Comparison of ENCODE assay signal across 1 cellular context in the genomic region with DNA sequence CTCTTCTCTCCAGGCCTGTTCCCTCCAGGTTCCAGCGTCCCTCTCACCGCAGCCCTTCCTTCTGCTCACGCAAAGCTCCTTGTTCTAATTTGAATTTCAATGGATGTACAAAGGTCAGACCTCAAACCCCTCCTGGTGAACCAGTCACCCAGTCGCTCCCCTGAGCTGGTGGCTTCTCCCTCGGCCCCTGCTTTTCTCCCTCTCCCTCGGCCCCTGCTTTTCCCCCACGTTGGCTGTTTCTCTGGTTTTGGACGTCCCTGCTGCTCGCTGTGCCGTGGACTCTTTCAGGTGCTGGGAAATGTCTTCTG.
TF ChIP-seq lines count a peak whose summit lies in the region.

No MANE protein-coding gene starts in this region.

TF ChIP-seq in H1, 55 proteins besides CTCF, POLR2A, EP300 and RAD21:
- TF ChIP-seq EZH2 (IDR thresholded peaks at IDR 0.05; ENCODE audit: low read depth, low read length, severe bottlenecking) (no peak), SUZ12 (IDR thresholded peaks at IDR 0.05; ENCODE audit: low read length) (no peak), KDM1A (IDR thresholded peaks at IDR 0.05; ENCODE audit: borderline replicate concordance, low read length) (no peak), JUND (IDR thresholded peaks at IDR 0.05; ENCODE audit: low read length) (no peak), KDM4A (IDR thresholded peaks at IDR 0.05; ENCODE audit: low read depth, low read length, severe bottlenecking) (no peak), SRF (IDR thresholded peaks at IDR 0.05; ENCODE audit: low read depth, low read length) (no peak), EGR1 (IDR thresholded peaks at IDR 0.05; ENCODE audit: borderline replicate concordance, low read depth, low read length) (no peak), RNF2 (IDR thresholded peaks at IDR 0.05; ENCODE audit: borderline replicate concordance, low read depth, low read length, missing control alignments, poor library complexity, severe bottlenecking) (no peak), SIRT6 (IDR thresholded peaks at IDR 0.05; ENCODE audit: low read length) (no peak), TAF1 (IDR thresholded peaks at IDR 0.05; ENCODE audit: low read depth, low read length) (0 out of 2 replicates have a peak, but pooled peaks have one; percentile 29), ZNF274 (IDR thresholded peaks at IDR 0.05; ENCODE audit: borderline replicate concordance, extremely low read depth, low read length) (no peak), GABPA (IDR thresholded peaks at IDR 0.05; ENCODE audit: borderline replicate concordance, insufficient read depth, low read length) (peak; percentile 65; the same call in 1 of the 2 replicates), NANOG (IDR thresholded peaks at IDR 0.05; ENCODE audit: insufficient read depth, low read depth, low read length, poor library complexity, severe bottlenecking) (no peak), BRCA1 (IDR thresholded peaks at IDR 0.05; ENCODE audit: low read depth, low read length) (no peak)
- TF ChIP-seq, protein P1, sequence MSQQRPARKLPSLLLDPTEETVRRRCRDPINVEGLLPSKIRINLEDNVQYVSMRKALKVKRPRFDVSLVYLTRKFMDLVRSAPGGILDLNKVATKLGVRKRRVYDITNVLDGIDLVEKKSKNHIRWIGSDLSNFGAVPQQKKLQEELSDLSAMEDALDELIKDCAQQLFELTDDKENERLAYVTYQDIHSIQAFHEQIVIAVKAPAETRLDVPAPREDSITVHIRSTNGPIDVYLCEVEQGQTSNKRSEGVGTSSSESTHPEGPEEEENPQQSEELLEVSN (IDR thresholded peaks at IDR 0.05) = no peak
- TF ChIP-seq, protein P2, sequence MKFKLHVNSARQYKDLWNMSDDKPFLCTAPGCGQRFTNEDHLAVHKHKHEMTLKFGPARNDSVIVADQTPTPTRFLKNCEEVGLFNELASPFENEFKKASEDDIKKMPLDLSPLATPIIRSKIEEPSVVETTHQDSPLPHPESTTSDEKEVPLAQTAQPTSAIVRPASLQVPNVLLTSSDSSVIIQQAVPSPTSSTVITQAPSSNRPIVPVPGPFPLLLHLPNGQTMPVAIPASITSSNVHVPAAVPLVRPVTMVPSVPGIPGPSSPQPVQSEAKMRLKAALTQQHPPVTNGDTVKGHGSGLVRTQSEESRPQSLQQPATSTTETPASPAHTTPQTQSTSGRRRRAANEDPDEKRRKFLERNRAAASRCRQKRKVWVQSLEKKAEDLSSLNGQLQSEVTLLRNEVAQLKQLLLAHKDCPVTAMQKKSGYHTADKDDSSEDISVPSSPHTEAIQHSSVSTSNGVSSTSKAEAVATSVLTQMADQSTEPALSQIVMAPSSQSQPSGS (IDR thresholded peaks at IDR 0.05; ENCODE audit: low read length) = no peak
